ENCODE assay signal across 16 cellular contexts in genomic region chr10:80489371-80490112, GRCh38. TPM values are rescaled to one million over a fixed set of nuclear protein-coding genes. Genes with fewer than 3 reads are reported as not detected.
A peak's percentile ranks its signal among the peaks of the same experiment; 100 is the strongest.
DNase-seq lines count a peak whose midpoint lies in the region; ATAC-seq lines count a peak whose summit lies in the region.
"Had no signal": no experiment of that assay in that cellular context is flagged by ENCODE, and none has a peak within 500 bp of the region (broad histone marks: within the 10 kb centered on the region; RNA-seq: fewer than 3 reads in every experiment).

No MANE protein-coding gene starts in this region.

- peak; percentile 38 for DNase-seq in activated effector memory CD4-positive, alpha-beta T cell treated with anti-CD3 and anti-CD28 coated beads, Interleukin-2, amount 50 U/mL, for 16 hours
- DNase-seq in activated effector memory CD4-positive, alpha-beta T cell treated with Interleukin-2 at 50 U/mL for 16 hours: no peak
- DNase-seq in T-cell (no peak), SJCRH30 (no peak), T1000 (lab: John Stamatoyannopoulos, UW) (no peak)
- DNase-seq in stimulated activated effector memory CD8-positive, alpha-beta T cell treated with anti-CD3 and anti-CD28 coated beads, Interleukin-12 subunit alpha, Interleukin-12 subunit beta, amount 100 ng/mL, for 72 hours (ENCODE audit: low spot score in 2 of 2): no peak
- DNase-seq: H9, Kasumi-1, NCI-H1105 treated with DMSO at 0.1 percent for 48 hours, PC-3 had no signal

- POLR2A ChIA-PET in T-cell (lab: Charles Lee): interaction anchor here (0.7 to 1.1 kb wide), 2 partner anchors 16 to 31 kb away, joined by 3 read pairs; no protein-coding TSS in a partner anchor

- peaks cover 25% of the 10 kb centered on the region for H3K36me3 ChIP-seq in SJCRH30

- peaks cover 99 to 100% (median 100%) of the 10 kb centered on the region in 3 donors for H3K4me1 Mint-ChIP-seq in T-cell
- H3K4me1 Mint-ChIP-seq in dendritic cell treated with granulocyte-macrophage colony-stimulating factor and Interleukin-4, amounts not matched to agents 40 ng/mL and 50 ng/mL, for 4 days (ENCODE audit: low read depth): peaks cover 91% of the 10 kb centered on the region
- peaks cover 96% of the 10 kb centered on the region for H3K4me1 Mint-ChIP-seq in stimulated activated effector memory CD8-positive, alpha-beta T cell treated with anti-CD3 and anti-CD28 coated beads, Interleukin-12 subunit alpha, Interleukin-12 subunit beta, amount 100 ng/mL, for 72 hours

- H3K9me3 ChIP-seq in SJCRH30 (replicated peaks): no peaks in the 10 kb centered on the region

- peaks cover 0 to 7% (median 0%) of the 10 kb centered on the region in 3 donors for H3K9me3 Mint-ChIP-seq in T-cell
- H3K9me3 Mint-ChIP-seq in dendritic cell treated with granulocyte-macrophage colony-stimulating factor and Interleukin-4, amounts not matched to agents 40 ng/mL and 50 ng/mL, for 4 days: no peaks in the 10 kb centered on the region
- H3K9me3 Mint-ChIP-seq in stimulated activated effector memory CD8-positive, alpha-beta T cell treated with anti-CD3 and anti-CD28 coated beads, Interleukin-12 subunit alpha, Interleukin-12 subunit beta, amount 100 ng/mL, for 72 hours: no peaks in the 10 kb centered on the region
- H3K9me3 Mint-ChIP-seq: H9; stimulated activated memory B cell treated with anti-CD40 and anti-IgM and Interleukin-4, amounts not matched to agents 10 μg/mL and 1 μg/mL and 100 μg/mL, for 72 hours; type B pancreatic cell had no signal

- intact Hi-C loops in dendritic cell treated with granulocyte-macrophage colony-stimulating factor and Interleukin-4, amounts not matched to agents 40 ng/mL and 50 ng/mL, for 4 days (cut with micrococcal nuclease): no loop called here

- no peaks in the 10 kb centered on the region for H3K27me3 Mint-ChIP-seq in T-cell
- H3K27me3 Mint-ChIP-seq in dendritic cell treated with granulocyte-macrophage colony-stimulating factor and Interleukin-4, amounts not matched to agents 40 ng/mL and 50 ng/mL, for 4 days: no peaks in the 10 kb centered on the region
- H3K27me3 Mint-ChIP-seq: stimulated activated memory B cell treated with anti-CD40 and anti-IgM and Interleukin-4, amounts not matched to agents 10 μg/mL and 1 μg/mL and 100 μg/mL, for 72 hours; type B pancreatic cell had no signal

- H3K27ac Mint-ChIP-seq in T-cell: peak overlapping the region; percentile 86 to 94
- H3K27ac Mint-ChIP-seq in dendritic cell treated with granulocyte-macrophage colony-stimulating factor and Interleukin-4, amounts not matched to agents 40 ng/mL and 50 ng/mL, for 4 days: peak overlapping the region; percentile 28
- H3K27ac Mint-ChIP-seq in stimulated activated effector memory CD8-positive, alpha-beta T cell treated with anti-CD3 and anti-CD28 coated beads, Interleukin-12 subunit alpha, Interleukin-12 subunit beta, amount 100 ng/mL, for 72 hours: peak overlapping the region; percentile 94
- H3K27ac Mint-ChIP-seq: stimulated activated memory B cell treated with anti-CD40 and anti-IgM and Interleukin-4, amounts not matched to agents 10 μg/mL and 1 μg/mL and 100 μg/mL, for 72 hours; type B pancreatic cell had no signal

- H3K36me3 Mint-ChIP-seq in T-cell: peaks cover 49% of the 10 kb centered on the region
- H3K36me3 Mint-ChIP-seq in dendritic cell treated with granulocyte-macrophage colony-stimulating factor and Interleukin-4, amounts not matched to agents 40 ng/mL and 50 ng/mL, for 4 days (ENCODE audit: low read depth): peaks cover 71% of the 10 kb centered on the region
- H3K36me3 Mint-ChIP-seq in stimulated activated effector memory CD8-positive, alpha-beta T cell treated with anti-CD3 and anti-CD28 coated beads, Interleukin-12 subunit alpha, Interleukin-12 subunit beta, amount 100 ng/mL, for 72 hours: peaks cover 62% of the 10 kb centered on the region

- no peaks in the 10 kb centered on the region for H3K27me3 ChIP-seq in SJCRH30

- H3K4me3 ChIP-seq in SJCRH30: no peak overlapping the region
- H3K4me3 ChIP-seq: lung, SK-N-MC had no signal

- CTCF ChIA-PET in T-cell (lab: Charles Lee): interaction anchor here (0.5 to 1.7 kb wide), 7 partner anchors 15 to 1116 kb away, joined by 3 to 4 read pairs (median 3); no protein-coding TSS in a partner anchor

- peak overlapping the region in 2 of 3 donors; percentile 3 to 57 for H3K4me3 Mint-ChIP-seq in T-cell
- no peak overlapping the region for H3K4me3 Mint-ChIP-seq in dendritic cell treated with granulocyte-macrophage colony-stimulating factor and Interleukin-4, amounts not matched to agents 40 ng/mL and 50 ng/mL, for 4 days
- H3K4me3 Mint-ChIP-seq in stimulated activated effector memory CD8-positive, alpha-beta T cell treated with anti-CD3 and anti-CD28 coated beads, Interleukin-12 subunit alpha, Interleukin-12 subunit beta, amount 100 ng/mL, for 72 hours: no peak overlapping the region
- H3K4me3 Mint-ChIP-seq: H9; stimulated activated memory B cell treated with anti-CD40 and anti-IgM and Interleukin-4, amounts not matched to agents 10 μg/mL and 1 μg/mL and 100 μg/mL, for 72 hours; type B pancreatic cell had no signal

- no peaks in the 10 kb centered on the region for H3K4me1 ChIP-seq in SJCRH30

- no peak overlapping the region for H3K27ac ChIP-seq in SJCRH30
- H3K27ac ChIP-seq: SK-N-MC had no signal

- ATAC-seq in T-cell (replicated peaks in 1 of 4): no peak
- ATAC-seq in stimulated activated effector memory CD8-positive, alpha-beta T cell treated with anti-CD3 and anti-CD28 coated beads, Interleukin-12 subunit alpha, Interleukin-12 subunit beta, amount 100 ng/mL, for 72 hours: no peak
- ATAC-seq in GM19351 (IDR thresholded peaks at IDR 0.05; ENCODE audit: unreplicated experiment): no peak
- ATAC-seq: PC-3; stimulated activated memory B cell treated with anti-CD40 and anti-IgM and Interleukin-4, amounts not matched to agents 10 μg/mL and 1 μg/mL and 100 μg/mL, for 72 hours had no signal

RNA-seq across cellular contexts. Expression of gene TSPAN14, which starts 35.4 kb away (rescaled TPM):
- total RNA-seq in T-cell: 100 to 1,000 TPM; 130 to 204 (median 194) TPM
- total RNA-seq in SJCRH30 (2014; rRNA removed; shearing (Covaris generic)): 37.7 and 40.4 TPM in 2 replicates
- total RNA-seq: PC-3 had no signal

RNA-seq across cellular contexts. Expression of gene SH2D4B, which starts 48.2 kb away (rescaled TPM):
- under 1 TPM; 0.12 to 0.26 (median 0.23) TPM for total RNA-seq in T-cell
- total RNA-seq in SJCRH30 (2014; rRNA removed; shearing (Covaris generic)): not detected in 2 replicates
- total RNA-seq: PC-3 had no signal

Comparison
In these comparisons a context has a peak if more than half of its experiments do, and no peak if none do; other contexts are left out.
1. H3K27ac Mint-ChIP-seq: peak in every context shown above with its lines; median percentile 94 in stimulated activated effector memory CD8-positive, alpha-beta T cell treated with anti-CD3 and anti-CD28 coated beads, Interleukin-12 subunit alpha, Interleukin-12 subunit beta, amount 100 ng/mL, for 72 hours; 90 in T-cell; 28 in dendritic cell treated with granulocyte-macrophage colony-stimulating factor and Interleukin-4, amounts not matched to agents 40 ng/mL and 50 ng/mL, for 4 days.
2. H3K4me3 Mint-ChIP-seq: peak in T-cell (2 of 3); none in dendritic cell treated with granulocyte-macrophage colony-stimulating factor and Interleukin-4, amounts not matched to agents 40 ng/mL and 50 ng/mL, for 4 days (single experiment) and stimulated activated effector memory CD8-positive, alpha-beta T cell treated with anti-CD3 and anti-CD28 coated beads, Interleukin-12 subunit alpha, Interleukin-12 subunit beta, amount 100 ng/mL, for 72 hours (single experiment).